ENCODE assay signal across 34 cellular contexts in genomic region chr22:19148417-19149046, GRCh38. TPM values are rescaled to one million over a fixed set of nuclear protein-coding genes. Genes with fewer than 3 reads are reported as not detected.
DNase-seq lines count a peak whose midpoint lies in the region; ATAC-seq and TF ChIP-seq lines count a peak whose summit lies in the region.
"Had no signal": no experiment of that assay in that cellular context is flagged by ENCODE, and none has a peak within 500 bp of the region (broad histone marks: within the 10 kb centered on the region; RNA-seq: fewer than 3 reads in every experiment).

No MANE protein-coding gene starts in this region.

- H3K18ac ChIP-seq in neuronal stem cell (ENCODE audit: low read length) = no peak overlapping the region

- no CpG with 5 or more reads among the region's 33 CpGs for WGBS in neuronal stem cell (ENCODE audit: extremely low coverage in 2 of 2, insufficient read length in 2 of 2, insufficient replicate concordance in 1 of 2), 2 donors

- H3K36me3 Mint-ChIP-seq in CD8-positive, alpha-beta T cell = peaks cover 7% of the 10 kb centered on the region
- H3K36me3 Mint-ChIP-seq in chondrocyte (ENCODE audit: low read depth) = peaks cover 11% of the 10 kb centered on the region
- H3K36me3 Mint-ChIP-seq: IgD-negative memory B cell had no signal

- H3K14ac ChIP-seq in neuronal stem cell (ENCODE audit: low read length) = peak overlapping the region; percentile 63

- intact Hi-C loops in CD8-positive, alpha-beta T cell (cut with DNase I, micrococcal nuclease) = loop anchor here in 1 of 2 experiments (10.0 kb wide), 1 partner anchor 966 kb away; the partner anchor contains the start of genes RANBP1 and TRMT2A

- peak overlapping the region; percentile 74 for H2AFZ ChIP-seq in neuronal stem cell (ENCODE audit: low read length)

- H3K79me1 ChIP-seq in neuronal stem cell (ENCODE audit: low read depth, low read length) = peaks cover 3% of the 10 kb centered on the region

- H3K4me1 Mint-ChIP-seq in CD8-positive, alpha-beta T cell (ENCODE audit: low read depth) = peaks cover 21% of the 10 kb centered on the region
- peaks cover 19% of the 10 kb centered on the region for H3K4me1 Mint-ChIP-seq in chondrocyte (ENCODE audit: low read depth)

- H3K36me3 ChIP-seq in CD8-positive, alpha-beta T cell (ENCODE audit: insufficient read depth, low read length) = no peaks in the 10 kb centered on the region
- no peaks in the 10 kb centered on the region for H3K36me3 ChIP-seq in H7 (replicated peaks; ENCODE audit: control insufficient read depth, insufficient read depth, low read length)
- H3K36me3 ChIP-seq in neuronal stem cell (replicated peaks in 1 of 2; ENCODE audit: control insufficient read depth in 2 of 2, insufficient read depth in 2 of 2, low read length in 2 of 2) = no peaks in the 10 kb centered on the region
- H3K36me3 ChIP-seq: adrenal gland, ovary, SJCRH30 had no signal

- H2BK5ac ChIP-seq in neuronal stem cell (ENCODE audit: low read length) = no peak overlapping the region

- no peak overlapping the region for H2BK120ac ChIP-seq in neuronal stem cell (ENCODE audit: low read depth, low read length)

- peak overlapping the region; percentile 98 for H3K23ac ChIP-seq in neuronal stem cell (ENCODE audit: low read depth, low read length, poor library complexity)

- H2BK12ac ChIP-seq in neuronal stem cell (ENCODE audit: low read length) = no peak overlapping the region

- no peak overlapping the region for H4K8ac ChIP-seq in neuronal stem cell (ENCODE audit: low read depth, low read length)

- H3K27ac ChIP-seq in CD8-positive, alpha-beta T cell (ENCODE audit: low read depth, low read length) = no peak overlapping the region
- H3K27ac ChIP-seq in neuronal stem cell (replicated peaks; ENCODE audit: low read length) = no peak overlapping the region
- H3K27ac ChIP-seq: adrenal gland, hepatocyte, ovary, SJCRH30, WERI-Rb-1 had no signal

- CTCF ChIA-PET in CD8-positive, alpha-beta T cell (lab: Charles Lee) = interaction anchor here (1.1 kb wide), 1 partner anchor 481 kb away, joined by 3 read pairs; no protein-coding TSS in a partner anchor

- H3K27me3 ChIP-seq in CD8-positive, alpha-beta T cell (ENCODE audit: insufficient read depth, low read length) = peaks cover 23% of the 10 kb centered on the region
- peaks cover 68% of the 10 kb centered on the region for H3K27me3 ChIP-seq in H7 (ENCODE audit: control insufficient read depth, insufficient read depth, low read length)
- peaks cover 39 to 72% (median 71%) of the 10 kb centered on the region in 3 experiments for H3K27me3 ChIP-seq in neuronal stem cell (ENCODE audit: control insufficient read depth in 3 of 3, insufficient read depth in 3 of 3, low read depth in 1 of 3, low read length in 3 of 3)
- H3K27me3 ChIP-seq: SJCRH30 had no signal

- H3K9me3 ChIP-seq in CD8-positive, alpha-beta T cell (ENCODE audit: low read length) = no peaks in the 10 kb centered on the region
- H3K9me3 ChIP-seq in neuronal stem cell (replicated peaks in 1 of 2; ENCODE audit: control insufficient read depth in 2 of 2, insufficient read depth in 1 of 2, low read depth in 1 of 2, low read length in 2 of 2) = peaks cover 8 to 9% of the 10 kb centered on the region in 2 donors
- H3K9me3 ChIP-seq: adrenal gland, mucosa of descending colon, SJCRH30 had no signal

- no peak for TF ChIP-seq CTCF in CD8-positive, alpha-beta T cell (IDR thresholded peaks at IDR 0.05)
- no peak for TF ChIP-seq CTCF in chondrocyte (IDR thresholded peaks at IDR 0.05)

- H2BK15ac ChIP-seq in neuronal stem cell (ENCODE audit: low read length) = no peak overlapping the region

- H3K4ac ChIP-seq in neuronal stem cell (ENCODE audit: low read length) = no peak overlapping the region

- DNase-seq in CD8-positive, alpha-beta T cell = no peak
- DNase-seq in H7 (no peak), chondrocyte (ENCODE audit: low spot score) (peak; percentile 91), neuronal stem cell (ENCODE audit: low spot score) (no peak), SIG-M5 treated with dmso at 0.1 percent for 504 hours (lab: John Stamatoyannopoulos, UW; ENCODE audit: unreplicated experiment) (no peak), SHP77 treated with DMSO at 0.1 percent for 48 hours (lab: John Stamatoyannopoulos, UW) (no peak)
- DNase-seq: activated T-cell treated with anti-CD3 and anti-CD28 coated beads, Interleukin-2, amount 50 U/mL, for 1 hour; adrenal gland; C1 segment of cervical spinal cord; DMS79; GF-D8; GOT3; left colon; mammary epithelial cell; NCI-H1092; NCI-H1694; NCI-H446 treated with DMSO at 0.1 percent for 48 hours; SJCRH30; SW 1271; trophoblast cell; WERI-Rb-1 had no signal

- no peak overlapping the region for H4K91ac ChIP-seq in neuronal stem cell (ENCODE audit: low read depth, low read length, poor library complexity)

- peak overlapping the region; percentile 54 for H3K4me3 Mint-ChIP-seq in CD8-positive, alpha-beta T cell
- H3K4me3 Mint-ChIP-seq in chondrocyte (ENCODE audit: unreplicated experiment) = no peak overlapping the region
- H3K4me3 Mint-ChIP-seq: natural killer cell treated with Interleukin-12 subunit alpha and Interleukin-12 subunit beta and Interleukin-15 and Interleukin-18, amount 100 ng/mL, for 72 hours had no signal

- no peak for ATAC-seq in CD8-positive, alpha-beta T cell
- ATAC-seq in HG02763 (IDR thresholded peaks at IDR 0.05; ENCODE audit: unreplicated experiment) = no peak
- ATAC-seq: left colon; mucosa of descending colon; natural killer cell treated with Interleukin-12 subunit alpha and Interleukin-12 subunit beta and Interleukin-15 and Interleukin-18, amount 100 ng/mL, for 72 hours; stimulated activated memory B cell treated with anti-CD40 and anti-IgM and Interleukin-4, amounts not matched to agents 10 μg/mL and 1 μg/mL and 100 μg/mL, for 72 hours had no signal

- peak overlapping the region; percentile 60 for H3K9ac ChIP-seq in neuronal stem cell (ENCODE audit: low read depth, low read length, poor library complexity)

- H3K27me3 Mint-ChIP-seq in CD8-positive, alpha-beta T cell (ENCODE audit: low read depth) = peaks cover 31% of the 10 kb centered on the region
- peaks cover 35% of the 10 kb centered on the region for H3K27me3 Mint-ChIP-seq in chondrocyte (ENCODE audit: low read depth)

- no peak overlapping the region for H3K4me2 ChIP-seq in neuronal stem cell (ENCODE audit: insufficient read depth, low read length, poor library complexity, severe bottlenecking)

- POLR2A ChIA-PET in CD8-positive, alpha-beta T cell (lab: Charles Lee) = interaction anchor here (0.6 kb wide), 1 partner anchor 231 kb away, joined by 6 read pairs; no protein-coding TSS in a partner anchor

- H3K4me1 ChIP-seq in CD8-positive, alpha-beta T cell (ENCODE audit: insufficient read depth, low read length) = peaks cover 11% of the 10 kb centered on the region
- peaks cover 3 to 4% of the 10 kb centered on the region in 2 donors for H3K4me1 ChIP-seq in neuronal stem cell (ENCODE audit: control insufficient read depth in 2 of 2, insufficient read depth in 1 of 2, low read depth in 1 of 2, low read length in 2 of 2)
- H3K4me1 ChIP-seq: SJCRH30 had no signal

- H2AK5ac ChIP-seq in neuronal stem cell (ENCODE audit: low read depth, low read length) = no peak overlapping the region

- H3K4me3 ChIP-seq in CD8-positive, alpha-beta T cell (ENCODE audit: low read depth, low read length) = no peak overlapping the region
- peak overlapping the region; percentile 43; the same call in 1 of the 2 replicates for H3K4me3 ChIP-seq in H7 (ENCODE audit: insufficient read depth, low read depth, low read length)
- no peak overlapping the region for H3K4me3 ChIP-seq in neuronal stem cell (ENCODE audit: low read length in 2 of 2)
- H3K4me3 ChIP-seq: adrenal gland, hepatocyte, mucosa of descending colon, ovary, SJCRH30 had no signal

- H3K9me3 Mint-ChIP-seq in CD8-positive, alpha-beta T cell = no peaks in the 10 kb centered on the region
- peaks cover 4% of the 10 kb centered on the region for H3K9me3 Mint-ChIP-seq in chondrocyte (ENCODE audit: low read depth)
- H3K9me3 Mint-ChIP-seq: activated CD4-positive, alpha-beta T cell treated with anti-CD3 and anti-CD28 coated beads, Interleukin-2, amount 10 ng/mL, durations not matched to agents 24 days and 14 days; natural killer cell treated with Interleukin-12 subunit alpha and Interleukin-12 subunit beta and Interleukin-15 and Interleukin-18, amount 100 ng/mL, for 72 hours had no signal

- H3K27ac Mint-ChIP-seq in CD8-positive, alpha-beta T cell = no peak overlapping the region
- no peak overlapping the region for H3K27ac Mint-ChIP-seq in chondrocyte (ENCODE audit: unreplicated experiment)
- H3K27ac Mint-ChIP-seq: activated CD4-positive, alpha-beta T cell treated with anti-CD3 and anti-CD28 coated beads, Interleukin-2, amount 10 ng/mL, durations not matched to agents 24 days and 14 days; brain; IgD-negative memory B cell; natural killer cell treated with Interleukin-12 subunit alpha and Interleukin-12 subunit beta and Interleukin-15 and Interleukin-18, amount 100 ng/mL, for 72 hours; stimulated activated memory B cell treated with anti-CD40 and anti-IgM and Interleukin-4, amounts not matched to agents 10 μg/mL and 1 μg/mL and 100 μg/mL, for 72 hours had no signal

RNA-seq across cellular contexts. Expression of gene GSC2, which starts 1.6 kb away (rescaled TPM):
- not detected for total RNA-seq in CD8-positive, alpha-beta T cell
- total RNA-seq in H7 (2014; rRNA removed; shearing (Covaris generic)) = 0.78 TPM in 1 of 2 replicates, not detected in the other
- not detected in 3 replicates for total RNA-seq in chondrocyte
- not detected for polyA plus RNA-seq in neuronal stem cell (2013, experiment 1 of 2)
- polyA plus RNA-seq in neuronal stem cell (2013, experiment 2 of 2) = not detected
- total RNA-seq: activated CD4-positive, alpha-beta T cell treated with anti-CD3 and anti-CD28 coated beads, Interleukin-2, amount 10 ng/mL, durations not matched to agents 24 days and 14 days; activated CD8-positive, alpha-beta memory T cell treated with anti-CD3 and anti-CD28 coated beads for 36 hours; adrenal gland; endothelial cell of umbilical vein; hepatocyte; left colon; mammary epithelial cell; mucosa of descending colon; natural killer cell treated with Interleukin-12 subunit alpha and Interleukin-12 subunit beta and Interleukin-15 and Interleukin-18, amount 100 ng/mL, for 72 hours; ovary; renal cortical epithelial cell; SJCRH30; subcutaneous adipose tissue had no signal
- polyA plus RNA-seq: adrenal gland, endothelial cell of umbilical vein, hepatocyte, IgD-negative memory B cell, mammary epithelial cell, ovary had no signal

RNA-seq across cellular contexts. Expression of gene ESS2, which starts 4.1 kb away (rescaled TPM):
- total RNA-seq in CD8-positive, alpha-beta T cell = 10 to 100 TPM; 62.5 to 65.5 TPM
- 17.6 and 28.4 TPM in 2 replicates for total RNA-seq in H7 (2014; rRNA removed; shearing (Covaris generic))
- total RNA-seq in chondrocyte = 17.8 to 18.3 TPM (median 18.3 TPM) in 3 replicates
- 9.2 TPM for polyA plus RNA-seq in neuronal stem cell (2013, experiment 1 of 2)
- 9.2 TPM for polyA plus RNA-seq in neuronal stem cell (2013, experiment 2 of 2)

RNA-seq across cellular contexts. Expression of gene TSSK2, which starts 17.4 kb away (rescaled TPM):
- total RNA-seq in CD8-positive, alpha-beta T cell = under 1 TPM; 0.25 to 0.27 TPM
- not detected in 2 replicates for total RNA-seq in H7 (2014; rRNA removed; shearing (Covaris generic))
- not detected in 3 replicates for total RNA-seq in chondrocyte
- polyA plus RNA-seq in neuronal stem cell (2013, experiment 1 of 2) = not detected
- not detected for polyA plus RNA-seq in neuronal stem cell (2013, experiment 2 of 2)
- total RNA-seq: activated CD4-positive, alpha-beta T cell treated with anti-CD3 and anti-CD28 coated beads, Interleukin-2, amount 10 ng/mL, durations not matched to agents 24 days and 14 days; activated CD8-positive, alpha-beta memory T cell treated with anti-CD3 and anti-CD28 coated beads for 36 hours; adrenal gland; endothelial cell of umbilical vein; hepatocyte; left colon; mucosa of descending colon; ovary; renal cortical epithelial cell; SJCRH30; subcutaneous adipose tissue had no signal
- polyA plus RNA-seq: endothelial cell of umbilical vein, hepatocyte, IgD-negative memory B cell, mammary epithelial cell had no signal

RNA-seq across cellular contexts. Expression of gene DGCR2, which starts 26.3 kb away (rescaled TPM):
- 10 to 100 TPM; 29.6 to 32.4 TPM for total RNA-seq in CD8-positive, alpha-beta T cell
- 60.1 and 72.4 TPM in 2 replicates for total RNA-seq in H7 (2014; rRNA removed; shearing (Covaris generic))
- 44.4 to 55.6 TPM (median 45.8 TPM) in 3 replicates for total RNA-seq in chondrocyte
- polyA plus RNA-seq in neuronal stem cell (2013, experiment 1 of 2) = 31.2 TPM
- polyA plus RNA-seq in neuronal stem cell (2013, experiment 2 of 2) = 31.1 TPM

RNA-seq across cellular contexts. Expression of gene SLC25A1, which starts 30.0 kb away (rescaled TPM):
- 10 to 100 TPM; 14.5 to 15.9 TPM for total RNA-seq in CD8-positive, alpha-beta T cell
- 171 and 188 TPM in 2 replicates for total RNA-seq in H7 (2014; rRNA removed; shearing (Covaris generic))
- total RNA-seq in chondrocyte = 101 to 111 TPM (median 107 TPM) in 3 replicates
- 75.2 TPM for polyA plus RNA-seq in neuronal stem cell (2013, experiment 1 of 2)
- polyA plus RNA-seq in neuronal stem cell (2013, experiment 2 of 2) = 71.9 TPM
